22 cellular contexts compared by ENCODE assay signal in genomic region chr17:4860651-4861050, GRCh38. TPM values are rescaled to one million over a fixed set of nuclear protein-coding genes. Genes with fewer than 3 reads are reported as not detected.
DNase-seq lines count a peak whose midpoint lies in the region; ATAC-seq, FAIRE-seq and TF ChIP-seq lines count a peak whose summit lies in the region.
"Had no signal": no experiment of that assay in that cellular context is flagged by ENCODE, and none has a peak within 500 bp of the region (broad histone marks: within the 10 kb centered on the region; RNA-seq: fewer than 3 reads in every experiment).

No MANE protein-coding gene starts in this region.

- no peak overlapping the region for H2BK12ac ChIP-seq in H9 (ENCODE audit: insufficient read length, low read depth, low read length)

- H3K4me2 ChIP-seq in H9 (ENCODE audit: insufficient read depth, insufficient read length, low read length): peak overlapping the region; percentile 43
- H3K4me2 ChIP-seq: hepatocyte had no signal

- H3K23me2 ChIP-seq in H9 (ENCODE audit: insufficient read length, low read depth, low read length, poor library complexity, severe bottlenecking): no peaks in the 10 kb centered on the region

- H3K4me1 Mint-ChIP-seq in H9: peaks cover 46 to 48% of the 10 kb centered on the region in 2 experiments

- no peaks in the 10 kb centered on the region for H3K27me3 ChIP-seq in H9 (ENCODE audit: insufficient read depth, low read length)
- H3K27me3 ChIP-seq in bronchial epithelial cell (ENCODE audit: control insufficient read depth, insufficient read depth, low read length): no peaks in the 10 kb centered on the region
- H3K27me3 ChIP-seq in iPS-18a (ENCODE audit: control insufficient read depth, insufficient read depth, low read length): no peaks in the 10 kb centered on the region
- H3K27me3 ChIP-seq in small intestine (ENCODE audit: control insufficient read depth in 2 of 2, insufficient read depth in 2 of 2, low read length in 2 of 2): no peaks in the 10 kb centered on the region
- H3K27me3 ChIP-seq: hepatocyte had no signal

- no peaks in the 10 kb centered on the region for H3K9me3 Mint-ChIP-seq in H9
- H3K9me3 Mint-ChIP-seq: activated CD4-positive, alpha-beta T cell treated with anti-CD3 and anti-CD28 coated beads, Interleukin-2, amount 10 ng/mL, durations not matched to agents 7 days and 5 days; central memory CD8-positive, alpha-beta T cell had no signal

- no peak overlapping the region for H4K8ac ChIP-seq in H9 (replicated peaks; ENCODE audit: insufficient read length, low read depth, low read length)

- DNase-seq in H9 (no peak), bronchial epithelial cell (ENCODE audit: low read depth) (no peak), GM10266 (ENCODE audit: extremely low spot score) (no peak), small intestine (no peak)
- DNase-seq: activated CD4-positive, alpha-beta T cell treated with anti-CD3 and anti-CD28 coated beads, Interleukin-2, amount 10 ng/mL, durations not matched to agents 7 days and 5 days; activated CD8-positive, alpha-beta memory T cell treated with anti-CD3 and anti-CD28 coated beads, Interleukin-2, amount 50 U/mL, for 4 hours; activated effector memory CD4-positive, alpha-beta T cell treated with anti-CD3 and anti-CD28 coated beads, Interleukin-2, amount 50 U/mL, for 16 hours; amniotic stem cell; effector CD8-positive, alpha-beta T cell; GM23248; kidney glomerular epithelial cell; NCI-H1417 treated with DMSO at 0.1 percent for 48 hours; NCI-H748 treated with DMSO at 0.1 percent for 48 hours; OCI-M1; stimulated activated CD4-positive, alpha-beta T cell treated with anti-CD3 and anti-CD28 coated beads, Interleukin-15, amount 100 ng/mL, for 24 hours; T-helper 1 cell had no signal

- no peak overlapping the region for H3T11ph ChIP-seq in H9 (ENCODE audit: low read length)

- TF ChIP-seq CTCF in H9 (conservative IDR thresholded peaks at IDR 0.05) (no peak), bronchial epithelial cell (IDR thresholded peaks at IDR 0.05; ENCODE audit: insufficient read depth, low read length, severe bottlenecking) (no peak), GM10266 (IDR thresholded peaks at IDR 0.05; ENCODE audit: control insufficient read depth, insufficient read depth, low read depth, missing control alignments) (no peak)

- peaks cover 0 to 9% (median 0%) of the 10 kb centered on the region in 3 experiments; a peak in 4 of 7 replicates for H3K36me3 Mint-ChIP-seq in H9 (ENCODE audit: insufficient read depth in 1 of 3, low read depth in 3 of 3)

- no peak overlapping the region for H4K91ac ChIP-seq in H9 (ENCODE audit: insufficient read length, low read depth, low read length)

- H2AFZ ChIP-seq in H9 (ENCODE audit: low read length): no peak overlapping the region
- H2AFZ ChIP-seq: GM23248, hepatocyte had no signal

- H3K23ac ChIP-seq in H9 (ENCODE audit: insufficient read length, low read depth, low read length): no peak overlapping the region

- H3K9ac ChIP-seq in H9 (ENCODE audit: extremely low read depth, insufficient read length, low read length) (no peak overlapping the region), iPS-18a (ENCODE audit: low read length) (no peak overlapping the region)
- H3K9ac ChIP-seq: GM23248 had no signal

- WGBS in H9 (ENCODE audit: extremely low coverage, insufficient read length, low lambda C conversion rate): no CpG with 5 or more reads among the region's 9 CpGs
- WGBS in small intestine, 3 donors: 92 to 93% (median 92%) methylated on average over 9 of the region's 9 CpGs

- no peaks in the 10 kb centered on the region for H3K9me3 ChIP-seq in H9 (ENCODE audit: control insufficient read depth, low read depth, low read length)
- H3K9me3 ChIP-seq in iPS-18a (ENCODE audit: control insufficient read depth, low read depth, low read length): no peaks in the 10 kb centered on the region
- H3K9me3 ChIP-seq in small intestine (ENCODE audit: control insufficient read depth, low read depth): no peaks in the 10 kb centered on the region

- H3K27ac ChIP-seq in H9 (ENCODE audit: insufficient read length, low read depth, low read length) (no peak overlapping the region), iPS-18a (ENCODE audit: low read length) (no peak overlapping the region), skin epidermis (peak overlapping the region in 16 of 21 experiments; percentile 10 to 87 (median 78)), small intestine (ENCODE audit: low read depth in 1 of 2, low read length in 1 of 2) (no peak overlapping the region)
- H3K27ac ChIP-seq: GM23248, hepatocyte had no signal

- no peak overlapping the region for H4K5ac ChIP-seq in H9 (ENCODE audit: insufficient read length, low read depth, low read length)

- no peaks in the 10 kb centered on the region for H4K20me1 ChIP-seq in H9 (ENCODE audit: control insufficient read depth, insufficient read depth, insufficient read length)

- H3K56ac ChIP-seq in H9 (ENCODE audit: insufficient read length, low read depth, low read length): no peak overlapping the region

- no peaks in the 10 kb centered on the region for H3K79me2 ChIP-seq in H9 (ENCODE audit: insufficient read depth, low read length)

- H3K4me1 ChIP-seq in H9 (ENCODE audit: insufficient read depth, low read length): peaks cover 17% of the 10 kb centered on the region; the same call in 1 of the 2 replicates
- H3K4me1 ChIP-seq in iPS-18a (ENCODE audit: control insufficient read depth, low read depth, low read length): peaks cover 33% of the 10 kb centered on the region
- peaks cover 0 to 9% of the 10 kb centered on the region in 2 donors for H3K4me1 ChIP-seq in small intestine (ENCODE audit: control insufficient read depth in 2 of 2, insufficient read depth in 1 of 2, low read depth in 1 of 2, low read length in 1 of 2)

- no peak overlapping the region for H2BK120ac ChIP-seq in H9 (ENCODE audit: low read depth, low read length, poor library complexity, severe bottlenecking)

- no peak overlapping the region for H2AK5ac ChIP-seq in H9 (ENCODE audit: insufficient read length, low read length)

- no peak overlapping the region for H2BK20ac ChIP-seq in H9 (ENCODE audit: low read depth, low read length, poor library complexity, severe bottlenecking)

- H3K14ac ChIP-seq in H9 (ENCODE audit: insufficient read depth, low read length): 0 out of 2 replicates have a peak overlapping the region, but pooled peaks have one; percentile 31

- peak overlapping the region in 1 of 2 experiments; percentile 58; a peak in 2 of 5 replicates for H3K4me3 Mint-ChIP-seq in H9
- H3K4me3 Mint-ChIP-seq: activated CD4-positive, alpha-beta T cell treated with anti-CD3 and anti-CD28 coated beads, Interleukin-2, amount 10 ng/mL, durations not matched to agents 7 days and 5 days; central memory CD8-positive, alpha-beta T cell had no signal

- FAIRE-seq in bronchial epithelial cell (lab: Jason Lieb, UNC) (no peak), small intestine (lab: Jason Lieb, UNC) (no peak)

- H2BK15ac ChIP-seq in H9 (ENCODE audit: low read depth, low read length): no peak overlapping the region

- peaks cover 19% of the 10 kb centered on the region for H3K36me3 ChIP-seq in bronchial epithelial cell (ENCODE audit: control insufficient read depth, insufficient read depth, low read length)
- H3K36me3 ChIP-seq in iPS-18a (ENCODE audit: control insufficient read depth, low read depth, low read length): no peaks in the 10 kb centered on the region
- H3K36me3 ChIP-seq in small intestine (ENCODE audit: control insufficient read depth in 2 of 2, insufficient read depth in 2 of 2, low read length in 2 of 2): peaks cover 3 to 7% of the 10 kb centered on the region in 2 donors

- H3K27ac Mint-ChIP-seq in H9: peak overlapping the region in 1 of 3 experiments; percentile 78; a peak in 2 of 7 replicates
- H3K27ac Mint-ChIP-seq: activated CD4-positive, alpha-beta T cell treated with anti-CD3 and anti-CD28 coated beads, Interleukin-2, amount 10 ng/mL, durations not matched to agents 7 days and 5 days had no signal

- H3K79me1 ChIP-seq in H9 (ENCODE audit: insufficient read depth, low read depth, low read length, poor library complexity, severe bottlenecking): no peaks in the 10 kb centered on the region

- no peak for ATAC-seq in GM19455 (IDR thresholded peaks at IDR 0.05; ENCODE audit: unreplicated experiment)
- ATAC-seq in HG02840 (IDR thresholded peaks at IDR 0.05; ENCODE audit: low FRiP score, unreplicated experiment): no peak

- no peak overlapping the region for H3K4ac ChIP-seq in H9 (ENCODE audit: low read depth, low read length)

- H3K4me3 ChIP-seq in bronchial epithelial cell (ENCODE audit: low read depth, low read length): peak overlapping the region; percentile 45
- peak overlapping the region; percentile 16 for H3K4me3 ChIP-seq in iPS-18a (ENCODE audit: low read length)
- peak overlapping the region in 3 of 7 experiments; percentile 17 to 40 (median 26) for H3K4me3 ChIP-seq in skin epidermis
- H3K4me3 ChIP-seq in small intestine (ENCODE audit: low read depth in 1 of 2, low read length in 2 of 2): no peak overlapping the region
- H3K4me3 ChIP-seq: GM23248, hepatocyte had no signal

- no peak overlapping the region for H3K18ac ChIP-seq in H9 (ENCODE audit: insufficient read length, low read depth, low read length)

- no peaks in the 10 kb centered on the region for H3K27me3 Mint-ChIP-seq in H9 (ENCODE audit: low read depth)
- H3K27me3 Mint-ChIP-seq: activated CD4-positive, alpha-beta T cell treated with anti-CD3 and anti-CD28 coated beads, Interleukin-2, amount 10 ng/mL, durations not matched to agents 7 days and 5 days; central memory CD8-positive, alpha-beta T cell had no signal

- no peak overlapping the region for H2BK5ac ChIP-seq in H9 (ENCODE audit: insufficient read length, low read length)

RNA-seq across cellular contexts. Expression of gene MINK1, which starts 27.5 kb away (rescaled TPM):
- total RNA-seq in H9 (2021) (64.3 and 68.8 TPM in 2 replicates), bronchial epithelial cell (58.4 and 91.7 TPM in 2 replicates)
- 10 to 100 TPM; 49.2 to 69.1 (median 60.2) TPM for polyA plus RNA-seq in small intestine

RNA-seq across cellular contexts. Expression of gene C17orf107, which starts 38.7 kb away (rescaled TPM):
- total RNA-seq in H9 (2021) (4.0 and 4.4 TPM in 2 replicates), bronchial epithelial cell (5.5 and 8.3 TPM in 2 replicates)
- 1 to 10 TPM in 1 of 3 donors, under 1 TPM in 2; 0.45 to 2.2 (median 0.81) TPM for polyA plus RNA-seq in small intestine

RNA-seq across cellular contexts. Expression of gene CHRNE, which starts 42.2 kb away (rescaled TPM):
- total RNA-seq in H9 (2021): 0.31 and 0.61 TPM in 2 replicates
- total RNA-seq in bronchial epithelial cell: 0.13 and 0.79 TPM in 2 replicates
- polyA plus RNA-seq in small intestine: under 1 TPM; 0.27 to 0.66 (median 0.45) TPM

RNA-seq across cellular contexts. Expression of gene PLD2, which starts 53.7 kb away (rescaled TPM):
- 63.3 and 66.6 TPM in 2 replicates for total RNA-seq in H9 (2021)
- total RNA-seq in bronchial epithelial cell: 20.0 and 41.6 TPM in 2 replicates
- 10 to 100 TPM in 1 of 3 donors, 1 to 10 TPM in 2; 9.2 to 12.0 (median 9.5) TPM for polyA plus RNA-seq in small intestine

Comparison
In these comparisons a context has a peak if more than half of its experiments do, and no peak if none do; other contexts are left out.
1. H3K27ac ChIP-seq: peak in skin epidermis (16 of 21); none in H9 (single experiment), iPS-18a (single experiment) and small intestine (0 of 2).
2. H3K4me3 ChIP-seq: peak in bronchial epithelial cell (single experiment) and iPS-18a (single experiment); none in small intestine (0 of 2).